In the genomic region with DNA sequence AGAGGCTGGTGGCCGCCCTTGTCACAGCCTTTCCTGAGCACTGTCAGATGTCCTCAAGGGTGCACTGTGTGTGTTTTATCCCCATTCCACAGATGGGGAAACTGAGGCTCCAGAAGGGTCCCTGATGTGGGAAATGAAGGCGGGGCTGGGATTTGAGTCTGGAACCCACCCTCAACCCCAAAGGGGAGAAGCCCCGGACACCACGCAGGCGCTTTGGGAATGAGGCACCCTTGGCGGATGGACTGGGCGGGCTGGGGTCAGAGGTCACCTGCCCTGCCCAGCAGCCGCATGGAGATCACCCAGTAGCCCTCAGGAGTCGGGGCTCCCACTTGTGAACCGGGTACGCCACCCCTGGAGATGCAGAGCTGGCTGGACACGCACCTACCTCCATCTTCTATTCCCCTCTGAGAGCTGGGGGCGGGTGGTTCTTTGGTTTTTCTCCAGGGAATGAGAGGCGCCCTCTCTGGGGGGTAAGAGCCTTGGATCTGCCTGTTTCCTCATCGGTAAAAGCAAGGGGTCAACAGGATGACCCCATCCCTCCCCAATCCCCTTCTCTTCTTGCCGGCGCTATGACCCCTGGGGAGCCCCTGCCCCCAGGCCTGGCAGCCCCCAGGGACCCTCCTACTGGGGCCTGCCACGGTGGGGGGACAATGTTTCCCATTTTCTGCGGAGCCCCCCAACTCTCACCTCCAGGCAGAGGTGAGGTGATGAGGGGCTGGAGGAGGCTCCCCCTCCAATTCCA, we compare ENCODE assay signal across 2 cellular contexts.
TF ChIP-seq lines count a peak whose summit lies in the region.

No MANE protein-coding gene starts in this region.

TF ChIP-seq in HepG2, 621 proteins besides CTCF, POLR2A, EP300 and RAD21:
- peak; percentile 34 for TF ChIP-seq NR2F6 (IDR thresholded peaks at IDR 0.05)
- 0 out of 2 replicates have a peak, but pooled peaks have one; percentile 18 for TF ChIP-seq NR2F6 (CRISPR knock-in tag; IDR thresholded peaks at IDR 0.05)
- no peak for TF ChIP-seq KLF13 (CRISPR knock-in tag; IDR thresholded peaks at IDR 0.05)
- TF ChIP-seq NR2C2 (CRISPR knock-in tag; IDR thresholded peaks at IDR 0.05; ENCODE audit: borderline replicate concordance): 0 out of 2 replicates have a peak, but pooled peaks have one; percentile 34
- peak; percentile 75 for TF ChIP-seq ZNF629 (CRISPR knock-in tag; conservative IDR thresholded peaks at IDR 0.05)
- TF ChIP-seq NRL (CRISPR knock-in tag; IDR thresholded peaks at IDR 0.05; ENCODE audit: borderline replicate concordance): no peak

TF ChIP-seq in GM12878, 131 proteins besides CTCF, POLR2A, EP300 and RAD21:
- TF ChIP-seq CHD2 (IDR thresholded peaks at IDR 0.05; ENCODE audit: borderline replicate concordance, low read depth, low read length) (no peak), NR2F1 (conservative IDR thresholded peaks at IDR 0.05) (peak; percentile 50; the same call in 1 of the 2 replicates)
